8 cellular contexts compared by ENCODE assay signal in genomic region chr10:17062493-17063487, GRCh38.
DNase-seq lines count a peak whose midpoint lies in the region; ATAC-seq and TF ChIP-seq lines count a peak whose summit lies in the region.

No MANE protein-coding gene starts in this region.

- WGBS in thymus, result 76% methylated on average over 9 of the region's 9 CpGs

- H3K4me1 ChIP-seq in thymus (ENCODE audit: control insufficient read depth, insufficient read depth, low read length), result peaks cover 19% of the 10 kb centered on the region

- H3K36me3 ChIP-seq in brain microvascular endothelial cell (replicated peaks), result no peaks in the 10 kb centered on the region
- no peaks in the 10 kb centered on the region for H3K36me3 ChIP-seq in kidney epithelial cell (ENCODE audit: control insufficient read depth, insufficient read depth, low read length)
- H3K36me3 ChIP-seq in thymus (ENCODE audit: control insufficient read depth, insufficient read depth), result no peaks in the 10 kb centered on the region

- no peak for TF ChIP-seq CTCF in brain microvascular endothelial cell (IDR thresholded peaks at IDR 0.05; ENCODE audit: low read depth, low read length, missing control alignments)
- no peak for TF ChIP-seq CTCF in kidney epithelial cell (IDR thresholded peaks at IDR 0.05; ENCODE audit: insufficient read depth, low read length, poor library complexity, severe bottlenecking)

- ATAC-seq in GM21717 (IDR thresholded peaks at IDR 0.05; ENCODE audit: unreplicated experiment), result no peak

- H3K9me3 ChIP-seq in thymus (ENCODE audit: control insufficient read depth), result no peaks in the 10 kb centered on the region

- in situ Hi-C loops in brain microvascular endothelial cell (cut with HindIII; ENCODE audit: low pct_ligation_motif_present, low sequenced_read_pairs), result no loop called here

- DNase-seq in HK-2 (ENCODE audit: unreplicated experiment) (peak; percentile 65), brain microvascular endothelial cell (peak; percentile 94), kidney epithelial cell (ENCODE audit: low read depth) (peak; percentile 96), NCI-H2029 (lab: John Stamatoyannopoulos, UW) (no peak), COR-L47 (lab: John Stamatoyannopoulos, UW) (no peak)
- DNase-seq in activated CD4-positive, alpha-beta T cell treated with anti-CD3 and anti-CD28 coated beads for 4 hours, result no peak

- H3K27ac ChIP-seq in brain microvascular endothelial cell, result peak overlapping the region; percentile 91
- peak overlapping the region; percentile 86 for H3K27ac ChIP-seq in thymus (ENCODE audit: low read depth)

- H3K27me3 ChIP-seq in brain microvascular endothelial cell (replicated peaks) (no peaks in the 10 kb centered on the region), kidney epithelial cell (ENCODE audit: control insufficient read depth, insufficient read depth, low read length) (no peaks in the 10 kb centered on the region), thymus (ENCODE audit: control insufficient read depth, insufficient read depth) (no peaks in the 10 kb centered on the region)

- H3K4me3 ChIP-seq in brain microvascular endothelial cell (ENCODE audit: low read depth, low read length), result no peak overlapping the region
- H3K4me3 ChIP-seq in kidney epithelial cell (ENCODE audit: low read depth, low read length), result peak overlapping the region; percentile 5
- no peak overlapping the region for H3K4me3 ChIP-seq in thymus (ENCODE audit: low read length)

Comparison
In these comparisons a context has a peak if more than half of its experiments do, and no peak if none do; other contexts are left out.
1. DNase-seq: peak in HK-2 (single experiment), brain microvascular endothelial cell (single experiment) and kidney epithelial cell (single experiment); none in NCI-H2029 (single experiment), activated CD4-positive, alpha-beta T cell treated with anti-CD3 and anti-CD28 coated beads for 4 hours (0 of 2) and COR-L47 (single experiment).